ENCODE assay signal across 12 cellular contexts in genomic region chr1:89815611-89816010, GRCh38. TPM values are rescaled to one million over a fixed set of nuclear protein-coding genes. Genes with fewer than 3 reads are reported as not detected.
DNase-seq lines count a peak whose midpoint lies in the region; ATAC-seq and TF ChIP-seq lines count a peak whose summit lies in the region.
"Had no signal": no experiment of that assay in that cellular context is flagged by ENCODE, and none has a peak within 500 bp of the region (broad histone marks: within the 10 kb centered on the region; RNA-seq: fewer than 3 reads in every experiment).

No MANE protein-coding gene starts in this region.

- H3K4me1 ChIP-seq in left lung: peaks cover 0 to 40% of the 10 kb centered on the region in 2 donors
- peaks cover 13% of the 10 kb centered on the region for H3K4me1 ChIP-seq in CD8-positive, alpha-beta T cell (ENCODE audit: insufficient read depth, low read length)
- H3K4me1 ChIP-seq in prostate gland (replicated peaks): no peaks in the 10 kb centered on the region

- peaks cover 4% of the 10 kb centered on the region for H3K27me3 Mint-ChIP-seq in CD8-positive, alpha-beta T cell (ENCODE audit: low read depth)
- H3K27me3 Mint-ChIP-seq in nephron progenitor cell (ENCODE audit: low read depth, poor library complexity): peaks cover 34% of the 10 kb centered on the region

- no peak overlapping the region for H3K4me3 Mint-ChIP-seq in CD8-positive, alpha-beta T cell
- no peak overlapping the region for H3K4me3 Mint-ChIP-seq in nephron progenitor cell
- H3K4me3 Mint-ChIP-seq: type B pancreatic cell had no signal

- H3K27ac ChIP-seq in HL-60 (replicated peaks) (peak overlapping the region; percentile 61), left lung (peak overlapping the region in 1 of 2 donors; percentile 66), prostate gland (no peak overlapping the region)
- H3K27ac ChIP-seq in CD8-positive, alpha-beta T cell (ENCODE audit: low read depth, low read length): no peak overlapping the region

- POLR2A ChIA-PET in CD8-positive, alpha-beta T cell (lab: Charles Lee): no interaction called here

- CTCF ChIA-PET in CD8-positive, alpha-beta T cell (lab: Charles Lee): interaction anchor here (0.9 to 2.1 kb wide), 2 partner anchors 9 to 11 kb away, joined by 3 to 6 read pairs; no protein-coding TSS in a partner anchor

- ATAC-seq in GM18511 (IDR thresholded peaks at IDR 0.05; ENCODE audit: unreplicated experiment) (peak; percentile 58), GM21825 (IDR thresholded peaks at IDR 0.05; ENCODE audit: unreplicated experiment) (peak; percentile 73), left lung (peak; percentile 50)
- ATAC-seq in CD8-positive, alpha-beta T cell: no peak

- H3K4me1 Mint-ChIP-seq in CD8-positive, alpha-beta T cell (ENCODE audit: low read depth): peaks cover 27% of the 10 kb centered on the region
- peaks cover 22% of the 10 kb centered on the region for H3K4me1 Mint-ChIP-seq in nephron progenitor cell

- H3K27ac Mint-ChIP-seq in CD8-positive, alpha-beta T cell: no peak overlapping the region
- H3K27ac Mint-ChIP-seq in nephron progenitor cell: no peak overlapping the region
- H3K27ac Mint-ChIP-seq: progenitor cell of endocrine pancreas, type B pancreatic cell had no signal

- DNase-seq in HL-60 (ENCODE audit: low read depth in 1 of 2, low spot score in 1 of 2): peak; percentile 88 to 94
- DNase-seq in left lung: peak in 1 of 2 donors; percentile 51
- DNase-seq in CD8-positive, alpha-beta T cell: no peak
- no peak for DNase-seq in nephron progenitor cell
- no peak for DNase-seq in COLO829 (ENCODE audit: low spot score)
- DNase-seq in prostate gland (ENCODE audit: low spot score): no peak
- DNase-seq: kidney glomerular epithelial cell, NCI-H1092 had no signal

- H3K36me3 Mint-ChIP-seq in CD8-positive, alpha-beta T cell: peaks cover 3% of the 10 kb centered on the region
- H3K36me3 Mint-ChIP-seq in nephron progenitor cell (ENCODE audit: low read depth): no peaks in the 10 kb centered on the region
- H3K36me3 Mint-ChIP-seq: type B pancreatic cell had no signal

- H3K27me3 ChIP-seq in HL-60 (ENCODE audit: insufficient read depth, poor library complexity, severe bottlenecking): no peaks in the 10 kb centered on the region
- H3K27me3 ChIP-seq in left lung: no peaks in the 10 kb centered on the region
- H3K27me3 ChIP-seq in CD8-positive, alpha-beta T cell (ENCODE audit: insufficient read depth, low read length): no peaks in the 10 kb centered on the region
- H3K27me3 ChIP-seq in prostate gland (replicated peaks; ENCODE audit: insufficient read depth): no peaks in the 10 kb centered on the region

- H3K36me3 ChIP-seq in left lung (no peaks in the 10 kb centered on the region), prostate gland (no peaks in the 10 kb centered on the region)
- no peaks in the 10 kb centered on the region for H3K36me3 ChIP-seq in CD8-positive, alpha-beta T cell (ENCODE audit: insufficient read depth, low read length)

- TF ChIP-seq CTCF in HL-60 (IDR thresholded peaks at IDR 0.05; ENCODE audit: insufficient read depth, low read length) (no peak), left lung (IDR thresholded peaks at IDR 0.05) (no peak), nephron progenitor cell (IDR thresholded peaks at IDR 0.05) (no peak), prostate gland (IDR thresholded peaks at IDR 0.05) (no peak)
- no peak for TF ChIP-seq CTCF in CD8-positive, alpha-beta T cell (IDR thresholded peaks at IDR 0.05)

- H3K9me3 Mint-ChIP-seq in CD8-positive, alpha-beta T cell: no peaks in the 10 kb centered on the region
- H3K9me3 Mint-ChIP-seq in nephron progenitor cell: no peaks in the 10 kb centered on the region
- H3K9me3 Mint-ChIP-seq: type B pancreatic cell had no signal

- WGBS in prostate gland: 86% methylated on average over 5 of the region's 5 CpGs

- H3K9me3 ChIP-seq in left lung (no peaks in the 10 kb centered on the region), prostate gland (no peaks in the 10 kb centered on the region)
- H3K9me3 ChIP-seq in CD8-positive, alpha-beta T cell (ENCODE audit: low read length): no peaks in the 10 kb centered on the region

- TF ChIP-seq POLR2A in prostate gland (IDR thresholded peaks at IDR 0.05): no peak

- intact Hi-C loops in left lung (cut with DNase I) (no loop called here), prostate gland (cut with DNase I) (no loop called here)
- intact Hi-C loops in CD8-positive, alpha-beta T cell (cut with DNase I, micrococcal nuclease): no loop called here

- no peak overlapping the region for H3K4me3 ChIP-seq in HL-60 (replicated peaks; ENCODE audit: insufficient read depth, low read length)
- H3K4me3 ChIP-seq in left lung: no peak overlapping the region
- no peak overlapping the region for H3K4me3 ChIP-seq in CD8-positive, alpha-beta T cell (ENCODE audit: low read depth, low read length)
- H3K4me3 ChIP-seq in prostate gland: no peak overlapping the region

RNA-seq across cellular contexts. Expression of gene LRRC8D, which starts 5.2 kb away (rescaled TPM):
- 10 to 100 TPM; 14.3 to 23.6 TPM for total RNA-seq in left lung
- 10 to 100 TPM; 14.2 to 16.9 TPM for total RNA-seq in CD8-positive, alpha-beta T cell
- total RNA-seq in prostate gland: 10 to 100 TPM in 1 of 2 donors, 1 to 10 TPM in 1; 8.5 to 49.6 TPM

Comparison
In these comparisons a context has a peak if more than half of its experiments do, and no peak if none do; other contexts are left out.
1. DNase-seq: peak in HL-60 (2 of 2); none in CD8-positive, alpha-beta T cell (0 of 7), nephron progenitor cell (single experiment), COLO829 (single experiment) and prostate gland (single experiment).